37 cellular contexts compared by ENCODE assay signal in the genomic region with DNA sequence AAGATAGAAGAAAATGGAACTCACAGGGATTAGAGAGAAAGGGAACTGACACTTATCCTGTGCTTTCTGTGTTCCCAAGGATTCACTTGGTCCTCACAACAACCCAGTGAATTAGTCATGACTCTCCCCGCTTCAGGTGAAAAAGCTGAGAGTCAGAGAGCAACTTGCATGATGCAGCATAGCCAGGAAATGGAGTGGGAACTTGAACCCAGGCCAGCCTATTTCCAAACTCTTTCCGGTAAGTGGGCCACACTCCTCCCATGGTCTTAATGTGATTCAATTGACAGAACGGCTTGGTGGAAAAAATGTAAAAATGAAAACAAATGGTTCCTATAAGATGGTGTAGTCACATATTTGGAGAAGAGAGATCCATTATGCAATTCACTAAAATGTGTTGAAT. TPM values are rescaled to one million over a fixed set of nuclear protein-coding genes. Genes with fewer than 3 reads are reported as not detected.
DNase-seq lines count a peak whose midpoint lies in the region; ATAC-seq, FAIRE-seq and TF ChIP-seq lines count a peak whose summit lies in the region.
"Had no signal": no experiment of that assay in that cellular context is flagged by ENCODE, and none has a peak within 500 bp of the region (broad histone marks: within the 10 kb centered on the region; RNA-seq: fewer than 3 reads in every experiment).

No MANE protein-coding gene starts in this region.

- FAIRE-seq in kidney (lab: Jason Lieb, UNC), result no peak
- FAIRE-seq: A549, colon, GM12878 had no signal

- ATAC-seq in Right ventricle myocardium superior (ENCODE audit: poor library complexity), result peak; percentile 48
- ATAC-seq: A549; activated T-helper 17 cell treated with anti-CD3 and anti-CD28 coated beads, Interleukin-2, amount 50 U/mL, for 72 hours; GM12878; left colon; PC-3 had no signal

- H3K36me3 ChIP-seq in kidney (ENCODE audit: control insufficient read depth in 1 of 2, insufficient read depth in 2 of 2, low read length in 2 of 2) (no peaks in the 10 kb centered on the region), brain microvascular endothelial cell (replicated peaks) (no peaks in the 10 kb centered on the region)
- H3K36me3 ChIP-seq: breast epithelium, HAP-1, MG63, neural progenitor cell, spleen, uterus had no signal

- H3K9me3 Mint-ChIP-seq in endothelial cell (ENCODE audit: unreplicated experiment), result no peaks in the 10 kb centered on the region
- H3K9me3 Mint-ChIP-seq: activated CD4-positive, alpha-beta memory T cell treated with anti-CD3 and anti-CD28 coated beads, Interleukin-2, amount 10 ng/mL, durations not matched to agents 7 days and 5 days; activated T-helper 17 cell treated with anti-CD3 and anti-CD28 coated beads, Interleukin-2, amount 50 U/mL, for 72 hours; CD4-positive, alpha-beta T cell; neural progenitor cell; stimulated activated naive CD8-positive, alpha-beta T cell treated with anti-CD3 and anti-CD28 coated beads, Interleukin-15, Interleukin-2, amounts not matched to agents 100 ng/mL and 50 ng/mL, for 24 hours had no signal

- DNase-seq in Right ventricle myocardium superior (no peak), cardiac septum (ENCODE audit: low spot score) (no peak), fibroblast of pulmonary artery (ENCODE audit: low read depth) (peak; percentile 77), kidney tubule cell (ENCODE audit: low spot score) (peak; percentile 29), UCSD-AML1 (lab: John Stamatoyannopoulos, UW; ENCODE audit: unreplicated experiment) (no peak), endothelial cell (ENCODE audit: low spot score) (no peak), kidney (no peak), brain microvascular endothelial cell (no peak)
- DNase-seq: activated CD4-positive, alpha-beta memory T cell treated with anti-CD3 and anti-CD28 coated beads, Interleukin-2, amount 10 ng/mL, durations not matched to agents 7 days and 5 days; activated CD8-positive, alpha-beta memory T cell treated with anti-CD3 and anti-CD28 coated beads, Interleukin-2, amount 50 U/mL, for 4 hours; activated naive CD4-positive, alpha-beta T cell treated with anti-CD3 and anti-CD28 coated beads, Interleukin-2, amount 50 U/mL, for 16 hours; AML-193; amygdala; CD4-positive, alpha-beta T cell; effector CD8-positive, alpha-beta T cell; foreskin melanocyte; KG1; left colon; mesendoderm; MG63; NCI-H1105 treated with DMSO at 0.1 percent for 48 hours; NCI-H2029 treated with DMSO at 0.1 percent for 48 hours; NCI-H526; NK-92 treated with Interleukin-12 subunit alpha and Interleukin-12 subunit beta, amount 100 ng/mL, for 24 hours; PC-3; spleen; stimulated activated CD8-positive, alpha-beta memory T cell treated with anti-CD3 and anti-CD28 coated beads, Interleukin-4, amount 100 ng/mL, for 48 hours had no signal

- no peaks in the 10 kb centered on the region for H3K27me3 Mint-ChIP-seq in endothelial cell (ENCODE audit: unreplicated experiment)
- H3K27me3 Mint-ChIP-seq: activated CD4-positive, alpha-beta memory T cell treated with anti-CD3 and anti-CD28 coated beads, Interleukin-2, amount 10 ng/mL, durations not matched to agents 7 days and 5 days; activated T-helper 17 cell treated with anti-CD3 and anti-CD28 coated beads, Interleukin-2, amount 50 U/mL, for 72 hours; CD4-positive, alpha-beta T cell; stimulated activated naive CD8-positive, alpha-beta T cell treated with anti-CD3 and anti-CD28 coated beads, Interleukin-15, Interleukin-2, amounts not matched to agents 100 ng/mL and 50 ng/mL, for 24 hours had no signal

- peaks cover 0 to 2% of the 10 kb centered on the region in 2 donors for H3K4me1 ChIP-seq in kidney (ENCODE audit: control insufficient read depth in 1 of 2, insufficient read depth in 1 of 2, low read depth in 1 of 2, low read length in 2 of 2)
- H3K4me1 ChIP-seq: A549, breast epithelium, HAP-1, parathyroid adenoma, uterus had no signal

- no peak overlapping the region for H3K9ac ChIP-seq in kidney (ENCODE audit: low read length in 2 of 2)
- H3K9ac ChIP-seq: neural progenitor cell, parathyroid adenoma had no signal

- H3K4me3 Mint-ChIP-seq in endothelial cell (ENCODE audit: unreplicated experiment), result no peak overlapping the region
- H3K4me3 Mint-ChIP-seq: activated CD4-positive, alpha-beta memory T cell treated with anti-CD3 and anti-CD28 coated beads, Interleukin-2, amount 10 ng/mL, durations not matched to agents 7 days and 5 days; activated T-helper 17 cell treated with anti-CD3 and anti-CD28 coated beads, Interleukin-2, amount 50 U/mL, for 72 hours; CD4-positive, alpha-beta T cell; neural progenitor cell; stimulated activated naive CD8-positive, alpha-beta T cell treated with anti-CD3 and anti-CD28 coated beads, Interleukin-15, Interleukin-2, amounts not matched to agents 100 ng/mL and 50 ng/mL, for 24 hours had no signal

- H3K4me1 Mint-ChIP-seq in endothelial cell (ENCODE audit: unreplicated experiment), result peaks cover 19% of the 10 kb centered on the region
- H3K4me1 Mint-ChIP-seq: activated T-helper 17 cell treated with anti-CD3 and anti-CD28 coated beads, Interleukin-2, amount 50 U/mL, for 72 hours had no signal

- intact Hi-C loops in Right ventricle myocardium superior (cut with DNase I) (loop anchor here (10.0 kb wide), 1 partner anchor 101 kb away; a partner anchor contains a TSS), cardiac septum (cut with DNase I) (no loop called here), kidney (cut with DNase I) (no loop called here)

- TF ChIP-seq CTCF in fibroblast of pulmonary artery (IDR thresholded peaks at IDR 0.05; ENCODE audit: low read length, missing control alignments) (no peak), endothelial cell (IDR thresholded peaks at IDR 0.05; ENCODE audit: unreplicated experiment) (no peak), kidney (IDR thresholded peaks at IDR 0.05; ENCODE audit: borderline replicate concordance, extremely low read depth, insufficient read depth) (no peak), brain microvascular endothelial cell (IDR thresholded peaks at IDR 0.05; ENCODE audit: low read depth, low read length, missing control alignments) (no peak)

- in situ Hi-C loops in brain microvascular endothelial cell (cut with HindIII; ENCODE audit: low pct_ligation_motif_present, low sequenced_read_pairs), result no loop called here

- H3K9me3 ChIP-seq in kidney (ENCODE audit: control insufficient read depth in 1 of 2, low read length in 2 of 2), result no peaks in the 10 kb centered on the region
- H3K9me3 ChIP-seq: A549, breast epithelium, HAP-1, MG63, spleen, uterus had no signal

- no peak overlapping the region for H3K27ac Mint-ChIP-seq in endothelial cell (ENCODE audit: unreplicated experiment)
- H3K27ac Mint-ChIP-seq: activated CD4-positive, alpha-beta memory T cell treated with anti-CD3 and anti-CD28 coated beads, Interleukin-2, amount 10 ng/mL, durations not matched to agents 7 days and 5 days; activated T-helper 17 cell treated with anti-CD3 and anti-CD28 coated beads, Interleukin-2, amount 50 U/mL, for 72 hours; CD4-positive, alpha-beta T cell; neural progenitor cell; stimulated activated naive CD8-positive, alpha-beta T cell treated with anti-CD3 and anti-CD28 coated beads, Interleukin-15, Interleukin-2, amounts not matched to agents 100 ng/mL and 50 ng/mL, for 24 hours had no signal

- H3K27ac ChIP-seq in kidney (ENCODE audit: low read depth in 2 of 2, low read length in 2 of 2), result no peak overlapping the region
- H3K27ac ChIP-seq in brain microvascular endothelial cell, result no peak overlapping the region
- H3K27ac ChIP-seq: A549, neural progenitor cell, parathyroid adenoma, spleen, uterus had no signal

- no peak overlapping the region for H3K4me3 ChIP-seq in fibroblast of pulmonary artery (replicated peaks; ENCODE audit: low read depth, low read length)
- H3K4me3 ChIP-seq in kidney (ENCODE audit: low read length in 2 of 2), result no peak overlapping the region
- H3K4me3 ChIP-seq in brain microvascular endothelial cell (ENCODE audit: low read depth, low read length), result no peak overlapping the region
- H3K4me3 ChIP-seq: A549, breast epithelium, GM12878, HAP-1, MG63, neural progenitor cell, spleen, uterus had no signal

- no peaks in the 10 kb centered on the region for H3K36me3 Mint-ChIP-seq in endothelial cell (ENCODE audit: low read depth, unreplicated experiment)
- H3K36me3 Mint-ChIP-seq: neural progenitor cell had no signal

- H3K27me3 ChIP-seq in brain microvascular endothelial cell (replicated peaks), result no peaks in the 10 kb centered on the region
- H3K27me3 ChIP-seq: breast epithelium, MG63, neural progenitor cell, spleen, uterus had no signal

RNA-seq across cellular contexts. Expression of a gene that starts 45.9 kb away (rescaled TPM):
- total RNA-seq in Right ventricle myocardium superior (7.9 TPM), cardiac septum (11.2 TPM), endothelial cell (ENCODE audit: unreplicated experiment) (112 TPM), kidney (70.7 TPM)
- 13.9 TPM for polyA plus RNA-seq in kidney (ENCODE audit: insufficient read depth, low read depth, low replicate concordance)

Comparison
In these comparisons a context has a peak if more than half of its experiments do, and no peak if none do; other contexts are left out.
1. DNase-seq: peak in fibroblast of pulmonary artery (single experiment) and kidney tubule cell (single experiment); none in Right ventricle myocardium superior (single experiment), cardiac septum (single experiment), UCSD-AML1 (single experiment), endothelial cell (single experiment), kidney (single experiment) and brain microvascular endothelial cell (single experiment).